8 cellular contexts compared by ENCODE assay signal in the genomic region with DNA sequence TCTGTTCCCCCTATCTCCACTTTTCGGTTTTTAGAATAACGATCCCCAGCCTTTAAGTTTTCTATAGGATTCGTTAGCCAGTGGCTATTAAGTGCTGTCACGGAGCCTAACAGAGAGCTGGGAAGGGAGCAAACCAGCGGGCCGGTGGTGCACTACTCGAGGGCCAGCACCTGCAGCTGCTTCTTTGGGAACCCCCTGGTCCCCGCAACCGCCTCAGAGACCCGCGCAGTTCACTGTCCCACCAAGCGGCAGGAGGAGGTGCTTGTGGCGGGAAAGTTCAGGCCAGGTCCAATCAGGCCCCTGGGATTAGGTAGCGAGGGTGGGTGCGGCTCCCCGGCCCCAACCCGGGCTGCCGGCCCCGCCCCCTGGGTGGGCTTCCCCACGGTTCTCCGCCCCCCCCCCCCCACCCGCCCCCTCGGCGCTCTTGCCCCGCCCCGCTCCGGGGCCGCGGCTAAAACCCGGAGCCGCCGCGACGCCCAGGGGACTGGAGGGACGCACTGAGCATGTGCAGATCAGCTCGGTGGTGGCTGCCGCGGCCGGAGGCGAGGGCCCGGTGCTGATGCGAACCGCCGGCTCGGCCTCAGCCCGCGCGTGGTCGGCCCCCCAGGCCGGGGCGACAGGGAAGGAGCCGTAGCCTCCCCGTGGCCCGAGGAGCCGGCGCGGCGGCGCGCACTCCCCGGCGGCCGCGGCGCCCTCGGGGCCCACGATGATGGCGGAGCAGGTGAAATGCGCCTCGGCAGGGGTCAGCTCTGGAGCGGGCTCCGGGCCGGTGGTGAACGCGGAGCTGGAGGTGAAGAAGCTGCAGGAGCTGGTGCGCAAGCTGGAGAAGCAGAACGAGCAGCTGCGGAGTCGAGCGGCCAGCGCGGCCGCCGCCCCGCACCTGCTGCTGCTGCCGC. TPM values are rescaled to one million over a fixed set of nuclear protein-coding genes. Genes with fewer than 3 reads are reported as not detected.
A peak's percentile ranks its signal among the peaks of the same experiment; 100 is the strongest.
DNase-seq lines count a peak whose midpoint lies in the region; ATAC-seq and TF ChIP-seq lines count a peak whose summit lies in the region.

SLAIN1 (plus strand) TSS at position 480 of the 896 bp plus-strand sequence; CDS start at position 707, 227 bp downstream.

- peaks cover 25% of the 10 kb centered on the region for H3K4me1 ChIP-seq in iPS-18a (ENCODE audit: control insufficient read depth, low read depth, low read length)
- H3K4me1 ChIP-seq in skeletal muscle satellite cell (ENCODE audit: control insufficient read depth, insufficient read depth, low read length): peaks cover 5% of the 10 kb centered on the region

- peak; percentile 71 for ATAC-seq in HG02870 (IDR thresholded peaks at IDR 0.05; ENCODE audit: unreplicated experiment)

- in situ Hi-C loops in GM13977 (cut with MboI; ENCODE audit: low pct_unique_long_range_greater_than_20kb, low sequenced_read_pairs, unreplicated experiment): no loop called here
- in situ Hi-C loops in astrocyte of the cerebellum (cut with HindIII; ENCODE audit: low sequenced_read_pairs): no loop called here

- H3K9me3 ChIP-seq in iPS-18a (ENCODE audit: control insufficient read depth, low read depth, low read length) (no peaks in the 10 kb centered on the region), skeletal muscle satellite cell (replicated peaks; ENCODE audit: low read length) (no peaks in the 10 kb centered on the region)

- H3K4me3 ChIP-seq in astrocyte of the cerebellum (ENCODE audit: low read depth, low read length) (peak within 1 kb of the TSS; percentile 47), iPS-18a (ENCODE audit: low read length) (peak within 1 kb of the TSS; percentile 94), skeletal muscle satellite cell (ENCODE audit: low read length) (peak within 1 kb of the TSS; percentile 76)

- H3K27me3 ChIP-seq in iPS-18a (ENCODE audit: control insufficient read depth, insufficient read depth, low read length): peaks cover 14% of the 10 kb centered on the region
- peaks cover 57% of the 10 kb centered on the region for H3K27me3 ChIP-seq in skeletal muscle satellite cell (ENCODE audit: control insufficient read depth, insufficient read depth, low read length)

- DNase-seq in GM13977 (ENCODE audit: low spot score): peak; percentile 96
- DNase-seq in NCI-H187 treated with DMSO at 0.1 percent for 48 hours (lab: John Stamatoyannopoulos, UW): peak; percentile 79
- DNase-seq in T-helper 22 cell (ENCODE audit: low read depth): peak; percentile 85
- peak; percentile 26 for DNase-seq in astrocyte of the cerebellum (ENCODE audit: low read depth)
- DNase-seq in HT-29 (ENCODE audit: low spot score): no peak

- H3K27ac ChIP-seq in iPS-18a (ENCODE audit: low read length): no peak within 1 kb of the TSS

- H3K9ac ChIP-seq in iPS-18a (ENCODE audit: low read length) (peak within 1 kb of the TSS; percentile 77), skeletal muscle satellite cell (ENCODE audit: low read depth, low read length) (no peak within 1 kb of the TSS)

- H3K36me3 ChIP-seq in iPS-18a (ENCODE audit: control insufficient read depth, low read depth, low read length): no peaks in the 10 kb centered on the region
- H3K36me3 ChIP-seq in skeletal muscle satellite cell (ENCODE audit: insufficient read depth, low read length): no peaks in the 10 kb centered on the region

- peak within 1 kb of the TSS; percentile 96 for H3K4me2 ChIP-seq in skeletal muscle satellite cell (ENCODE audit: low read length)

- TF ChIP-seq CTCF in GM13977 (IDR thresholded peaks at IDR 0.05; ENCODE audit: extremely low read depth, insufficient read depth, missing control alignments) (no peak), astrocyte of the cerebellum (IDR thresholded peaks at IDR 0.05; ENCODE audit: low read depth, low read length, missing control alignments) (no peak)

RNA-seq across cellular contexts. Expression of gene SLAIN1, which starts in this region (rescaled TPM):
- total RNA-seq in skeletal muscle satellite cell (2012; rRNA removed): 0.44 TPM in 1 of 2 replicates, not detected in the other
- total RNA-seq in HT-29 (2014; rRNA removed; shearing (Covaris generic)): not detected in 2 replicates
